In the genomic region with DNA sequence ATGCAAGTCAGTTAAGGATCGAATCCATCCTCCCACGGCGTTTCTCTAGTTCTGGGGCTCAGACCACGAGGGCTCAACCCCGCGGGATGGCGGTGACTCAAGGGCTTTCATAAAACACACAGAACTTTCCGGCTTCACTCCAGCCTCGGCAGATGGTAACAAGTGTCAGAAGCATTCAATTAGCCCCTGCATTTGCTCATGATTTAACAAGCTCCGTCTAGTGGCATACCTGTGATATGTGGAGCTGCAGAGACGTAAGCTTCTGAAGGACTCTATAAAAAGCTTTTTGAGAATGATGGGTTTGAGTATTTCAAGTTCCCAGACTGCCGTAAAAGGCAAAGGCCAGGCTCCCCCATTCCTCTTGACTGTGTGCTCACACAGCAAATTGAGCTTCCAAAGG, we compare ENCODE assay signal across 16 cellular contexts.
DNase-seq lines count a peak whose midpoint lies in the region; ATAC-seq and TF ChIP-seq lines count a peak whose summit lies in the region.
"Had no signal": no experiment of that assay in that cellular context is flagged by ENCODE, and none has a peak within 500 bp of the region (broad histone marks: within the 10 kb centered on the region; RNA-seq: fewer than 3 reads in every experiment).

No MANE protein-coding gene starts in this region.

- no peak overlapping the region for H4K12ac ChIP-seq in trophoblast cell (ENCODE audit: low read depth, low read length)

- H3K4me3 ChIP-seq in Jurkat, Clone E6-1 (ENCODE audit: low read length) = no peak overlapping the region
- peak overlapping the region; percentile 9; the same call in 1 of the 2 replicates for H3K4me3 ChIP-seq in WERI-Rb-1 (ENCODE audit: low read depth, low read length)
- no peak overlapping the region for H3K4me3 ChIP-seq in trophoblast cell (ENCODE audit: low read depth, low read length)
- H3K4me3 ChIP-seq: colonic mucosa, psoas muscle, SJSA1 had no signal

- H3K36me3 ChIP-seq in WERI-Rb-1 (no peaks in the 10 kb centered on the region), trophoblast cell (ENCODE audit: control insufficient read depth in 1 of 2, insufficient read depth in 2 of 2, low read length in 2 of 2) (no peaks in the 10 kb centered on the region)
- H3K36me3 ChIP-seq: colonic mucosa, SJSA1 had no signal

- no peaks in the 10 kb centered on the region for H3K27me3 ChIP-seq in WERI-Rb-1 (ENCODE audit: insufficient read depth, low read depth, severe bottlenecking)
- no peaks in the 10 kb centered on the region for H3K27me3 ChIP-seq in trophoblast cell (ENCODE audit: insufficient read depth, low read length)
- H3K27me3 ChIP-seq: colonic mucosa, SJSA1 had no signal

- no peak overlapping the region for H2BK5ac ChIP-seq in trophoblast cell (ENCODE audit: low read depth, low read length, poor library complexity)

- H2AK5ac ChIP-seq in trophoblast cell (ENCODE audit: low read length) = no peak overlapping the region

- H2AFZ ChIP-seq in trophoblast cell (ENCODE audit: insufficient read depth, low read length, poor library complexity) = no peak overlapping the region

- H3K4me2 ChIP-seq in trophoblast cell (ENCODE audit: low read length) = no peak overlapping the region

- H3K14ac ChIP-seq in trophoblast cell (ENCODE audit: low read length) = no peak overlapping the region

- H3K79me1 ChIP-seq in trophoblast cell (ENCODE audit: low read length) = no peaks in the 10 kb centered on the region

- H3K18ac ChIP-seq in trophoblast cell (ENCODE audit: low read length) = no peak overlapping the region

- H4K91ac ChIP-seq in trophoblast cell (ENCODE audit: low read depth, low read length) = no peak overlapping the region

- no peaks in the 10 kb centered on the region for H3K9me3 ChIP-seq in WERI-Rb-1 (ENCODE audit: severe bottlenecking)
- peaks cover 2% of the 10 kb centered on the region for H3K9me3 ChIP-seq in trophoblast cell (ENCODE audit: insufficient read depth, low read depth, low read length)
- H3K9me3 ChIP-seq: colonic mucosa, psoas muscle, SJSA1 had no signal

- H3K4ac ChIP-seq in trophoblast cell (ENCODE audit: low read depth, low read length) = no peak overlapping the region

- TF ChIP-seq CTCF in WERI-Rb-1 (IDR thresholded peaks at IDR 0.05; ENCODE audit: low read depth, low read length) = peak; percentile 59

- H2BK12ac ChIP-seq in trophoblast cell (ENCODE audit: low read length) = no peak overlapping the region

- ATAC-seq in HG03442 (IDR thresholded peaks at IDR 0.05; ENCODE audit: unreplicated experiment) = no peak
- ATAC-seq: activated naive CD8-positive, alpha-beta T cell treated with anti-CD3 and anti-CD28 coated beads, Interleukin-2, amount 50 U/mL, for 24 hours; psoas muscle; stimulated activated naive CD8-positive, alpha-beta T cell treated with anti-CD3 and anti-CD28 coated beads, Interleukin-15, Interleukin-2, amounts not matched to agents 100 U/mL and 50 U/mL, for 24 hours had no signal

- no peaks in the 10 kb centered on the region for H3K79me2 ChIP-seq in trophoblast cell (ENCODE audit: control insufficient read depth, insufficient read depth, low read length, poor library complexity)

- H4K8ac ChIP-seq in trophoblast cell (ENCODE audit: low read depth, low read length) = no peak overlapping the region

- H2BK120ac ChIP-seq in trophoblast cell (ENCODE audit: insufficient read depth, low read length, poor library complexity) = no peak overlapping the region

- DNase-seq in COLO668 (lab: John Stamatoyannopoulos, UW; ENCODE audit: unreplicated experiment) = peak; percentile 15
- DNase-seq in Jurkat, Clone E6-1 (ENCODE audit: low read depth, low spot score) = peak; percentile 46
- DNase-seq in NCI-H2227 treated with DMSO at 0.1 percent for 48 hours (lab: John Stamatoyannopoulos, UW) = peak; percentile 69
- DNase-seq in WERI-Rb-1 = peak; percentile 76
- DNase-seq in AG08396 (ENCODE audit: low spot score) = no peak
- DNase-seq in trophoblast cell = no peak
- DNase-seq in D341Med (ENCODE audit: low spot score) = no peak
- DNase-seq: activated B cell treated with CpG ODN at 0.5 μM for 24 hours; activated naive CD8-positive, alpha-beta T cell treated with anti-CD3 and anti-CD28 coated beads, Interleukin-2, amount 50 U/mL, for 24 hours; colonic mucosa; NCI-H2029 treated with DMSO at 0.1 percent for 48 hours; psoas muscle; stimulated activated CD4-positive, alpha-beta T cell treated with anti-CD3 and anti-CD28 coated beads, Interleukin-2, amount 100 ng/mL, for 48 hours; stimulated activated naive CD8-positive, alpha-beta T cell treated with anti-CD3 and anti-CD28 coated beads, Interleukin-15, Interleukin-2, amounts not matched to agents 100 U/mL and 50 U/mL, for 24 hours had no signal

- H3K4me1 ChIP-seq in trophoblast cell (ENCODE audit: control insufficient read depth in 1 of 2, insufficient read depth in 2 of 2, low read length in 2 of 2) = peaks cover 2% of the 10 kb centered on the region in 2 experiments
- H3K4me1 ChIP-seq: colonic mucosa, psoas muscle had no signal

- no peak overlapping the region for H3K23ac ChIP-seq in trophoblast cell (ENCODE audit: low read length)

- no CpG with 5 or more reads among the region's 12 CpGs for WGBS in trophoblast cell (ENCODE audit: extremely low coverage, insufficient coverage, insufficient read length)

- no peak overlapping the region for H3K27ac ChIP-seq in WERI-Rb-1
- H3K27ac ChIP-seq in trophoblast cell (ENCODE audit: low read depth, low read length) = no peak overlapping the region
- H3K27ac ChIP-seq: colonic mucosa, psoas muscle, SJSA1 had no signal

- no peak overlapping the region for H3K9ac ChIP-seq in trophoblast cell (ENCODE audit: low read length)

Comparison
In these comparisons a context has a peak if more than half of its experiments do, and no peak if none do; other contexts are left out.
1. DNase-seq: peak in COLO668 (single experiment), Jurkat, Clone E6-1 (single experiment), NCI-H2227 treated with DMSO at 0.1 percent for 48 hours (single experiment) and WERI-Rb-1 (single experiment); none in AG08396 (single experiment), trophoblast cell (0 of 2) and D341Med (single experiment).